In genomic region chr14:51828017-51828797, GRCh38 we compare ENCODE assay signal across 8 cellular contexts. TPM values are rescaled to one million over a fixed set of nuclear protein-coding genes. Genes with fewer than 3 reads are reported as not detected.
DNase-seq lines count a peak whose midpoint lies in the region; ATAC-seq and TF ChIP-seq lines count a peak whose summit lies in the region.

No MANE protein-coding gene starts in this region.

- H3K4me3 ChIP-seq in OCI-LY7 (ENCODE audit: low read depth, low read length, poor library complexity, severe bottlenecking) (no peak overlapping the region), HAP-1 (no peak overlapping the region)

- H3K36me3 ChIP-seq in OCI-LY7 (ENCODE audit: insufficient read depth, low read length) (no peaks in the 10 kb centered on the region), HAP-1 (replicated peaks) (no peaks in the 10 kb centered on the region)

- no TSS peak for BruUV-seq in OCI-LY7 (replicated peaks; lab: Mats Ljungman, UMichigan)

- H3K9me3 ChIP-seq in OCI-LY7 (ENCODE audit: low read length), result no peaks in the 10 kb centered on the region
- no peaks in the 10 kb centered on the region for H3K9me3 ChIP-seq in HAP-1

- no peaks in the 10 kb centered on the region for H4K20me1 ChIP-seq in OCI-LY7 (ENCODE audit: insufficient read depth, low read length)

- no peaks in the 10 kb centered on the region for H3K9me2 ChIP-seq in OCI-LY7 (ENCODE audit: insufficient read depth, low read length)

- TF ChIP-seq CTCF in OCI-LY7 (conservative IDR thresholded peaks at IDR 0.05; ENCODE audit: low read length), result no peak

- H3K4me1 ChIP-seq in OCI-LY7 (ENCODE audit: insufficient read depth, low read length, poor library complexity, severe bottlenecking), result peaks cover 8% of the 10 kb centered on the region
- H3K4me1 ChIP-seq in HAP-1, result no peaks in the 10 kb centered on the region

- no peak overlapping the region for H3K27ac ChIP-seq in OCI-LY7 (ENCODE audit: low read depth, low read length, poor library complexity, severe bottlenecking)

- intact Hi-C loops in OCI-LY7 (cut with micrococcal nuclease; ENCODE audit: unreplicated experiment), result no loop called here

- in situ Hi-C loops in HAP-1 (cut with MboI; ENCODE audit: low sequenced_read_pairs), result no loop called here

- ATAC-seq in GM18861 (IDR thresholded peaks at IDR 0.05; ENCODE audit: unreplicated experiment) (peak; percentile 98), HG02852 (IDR thresholded peaks at IDR 0.05; ENCODE audit: unreplicated experiment) (peak; percentile 83), HG03280 (IDR thresholded peaks at IDR 0.05; ENCODE audit: unreplicated experiment) (no peak)

- CTCF ChIA-PET in OCI-LY7 (lab: Charles Lee; ENCODE audit: unreplicated experiment), result no interaction called here

- POLR2A ChIA-PET in OCI-LY7 (lab: Charles Lee), result interaction anchor here (0.7 to 2.8 kb wide), 3 partner anchors 11 to 111 kb away, joined by 3 to 16 read pairs (median 3); no protein-coding TSS in a partner anchor

- H3K4me2 ChIP-seq in OCI-LY7 (ENCODE audit: low read length), result peak overlapping the region; percentile 12; the same call in 1 of the 2 replicates

- peak overlapping the region; percentile 49 for H2AFZ ChIP-seq in OCI-LY7 (ENCODE audit: low read length)

- H3K79me2 ChIP-seq in OCI-LY7 (ENCODE audit: insufficient read depth, low read depth, low read length), result no peaks in the 10 kb centered on the region

- H3K27me3 ChIP-seq in HAP-1 (ENCODE audit: low read depth), result no peaks in the 10 kb centered on the region

- DNase-seq in OCI-LY7 (ENCODE audit: low spot score), result peak; percentile 31
- DNase-seq in activated T-cell treated with anti-CD3 and anti-CD28 coated beads for 48 hours (ENCODE audit: low read depth), result peak; percentile 70
- peak; percentile 54 for DNase-seq in hepatic stellate cell (ENCODE audit: low spot score)
- DNase-seq in stimulated activated CD8-positive, alpha-beta memory T cell treated with anti-CD3 and anti-CD28 coated beads, Interleukin-7, amount 100 ng/mL, for 1 hour (ENCODE audit: low read depth in 2 of 2), result peak; percentile 43 to 51
- no peak for DNase-seq in HAP-1 (ENCODE audit: low spot score in 2 of 2)

RNA-seq across cellular contexts. Expression of gene GNG2, which starts 32.2 kb away (rescaled TPM):
- total RNA-seq in OCI-LY7 (2014; rRNA removed; shearing (Covaris generic)), result 22.3 and 24.0 TPM in 2 replicates
- 32.0 and 40.9 TPM in 2 replicates for total RNA-seq in OCI-LY7 (2022)

Comparison
In these comparisons a context has a peak if more than half of its experiments do, and no peak if none do; other contexts are left out.
1. DNase-seq: peak in OCI-LY7 (single experiment), activated T-cell treated with anti-CD3 and anti-CD28 coated beads for 48 hours (single experiment), hepatic stellate cell (single experiment) and stimulated activated CD8-positive, alpha-beta memory T cell treated with anti-CD3 and anti-CD28 coated beads, Interleukin-7, amount 100 ng/mL, for 1 hour (2 of 2); none in HAP-1 (0 of 2).